16 cellular contexts compared by ENCODE assay signal in genomic region chr2:219593154-219593553, GRCh38. TPM values are rescaled to one million over a fixed set of nuclear protein-coding genes. Genes with fewer than 3 reads are reported as not detected.
DNase-seq lines count a peak whose midpoint lies in the region; ATAC-seq and TF ChIP-seq lines count a peak whose summit lies in the region.
"Had no signal": no experiment of that assay in that cellular context is flagged by ENCODE, and none has a peak within 500 bp of the region (broad histone marks: within the 10 kb centered on the region; RNA-seq: fewer than 3 reads in every experiment).

No MANE protein-coding gene starts in this region.

- TF ChIP-seq CTCF in GM23338 (conservative IDR thresholded peaks at IDR 0.05; ENCODE audit: low read depth in 2 of 2) (no peak), brain (conservative IDR thresholded peaks at IDR 0.05) (no peak), nephron (IDR thresholded peaks at IDR 0.05; ENCODE audit: unreplicated experiment in 3 of 3) (no peak), type B pancreatic cell (conservative IDR thresholded peaks at IDR 0.05) (no peak)

- H3K27me3 ChIP-seq in GM23338 (ENCODE audit: insufficient read depth) = no peaks in the 10 kb centered on the region

- peaks cover 18% of the 10 kb centered on the region for H3K4me1 ChIP-seq in GM23338 (ENCODE audit: insufficient read depth)

- no peak overlapping the region for H3K4me3 ChIP-seq in GM23338
- H3K4me3 ChIP-seq: HAP-1 had no signal

- H3K27ac ChIP-seq in GM23338 (ENCODE audit: low read depth) = no peak overlapping the region
- H3K27ac ChIP-seq: C4-2B had no signal

- peaks cover 18% of the 10 kb centered on the region for H3K4me1 Mint-ChIP-seq in GM23338
- peaks cover 62% of the 10 kb centered on the region for H3K4me1 Mint-ChIP-seq in brain
- H3K4me1 Mint-ChIP-seq in nephron = peaks cover 49% of the 10 kb centered on the region
- H3K4me1 Mint-ChIP-seq in type B pancreatic cell (ENCODE audit: unreplicated experiment) = peaks cover 34% of the 10 kb centered on the region

- H3K9me3 Mint-ChIP-seq in GM23338 = no peaks in the 10 kb centered on the region; the same call in 2 of the 3 replicates
- peaks cover 0 to 5% (median 0%) of the 10 kb centered on the region in 5 experiments for H3K9me3 Mint-ChIP-seq in brain
- no peaks in the 10 kb centered on the region for H3K9me3 Mint-ChIP-seq in nephron
- no peaks in the 10 kb centered on the region for H3K9me3 Mint-ChIP-seq in type B pancreatic cell
- H3K9me3 Mint-ChIP-seq: CD4-positive, alpha-beta T cell; IgD-negative memory B cell had no signal

- H2AFZ ChIP-seq in GM23338 = peak overlapping the region; percentile 59; the same call in 1 of the 2 replicates

- H3K4me3 Mint-ChIP-seq in GM23338 = no peak overlapping the region
- H3K4me3 Mint-ChIP-seq in brain = peak overlapping the region in 3 of 5 experiments; percentile 13 to 29 (median 17)
- H3K4me3 Mint-ChIP-seq in nephron = peak overlapping the region in 1 of 3 experiments; percentile 9
- H3K4me3 Mint-ChIP-seq in type B pancreatic cell = no peak overlapping the region
- H3K4me3 Mint-ChIP-seq: CD4-positive, alpha-beta T cell had no signal

- H3K9me2 ChIP-seq in GM23338 (ENCODE audit: insufficient read depth) = no peaks in the 10 kb centered on the region

- H3K27me3 Mint-ChIP-seq in GM23338 (ENCODE audit: insufficient read depth, low read depth, poor library complexity) = peaks cover 2% of the 10 kb centered on the region
- H3K27me3 Mint-ChIP-seq in brain = peaks cover 12% of the 10 kb centered on the region
- no peaks in the 10 kb centered on the region for H3K27me3 Mint-ChIP-seq in nephron (ENCODE audit: low read depth)
- peaks cover 3% of the 10 kb centered on the region for H3K27me3 Mint-ChIP-seq in type B pancreatic cell

- peaks cover 4% of the 10 kb centered on the region for H3F3A ChIP-seq in GM23338 (replicated peaks; ENCODE audit: low read depth)

- H4K20me1 ChIP-seq in GM23338 (replicated peaks; ENCODE audit: insufficient read depth) = no peaks in the 10 kb centered on the region

- H3K4me2 ChIP-seq in GM23338 = no peak overlapping the region

- H3K79me2 ChIP-seq in GM23338 (replicated peaks; ENCODE audit: insufficient read depth) = no peaks in the 10 kb centered on the region

- no peaks in the 10 kb centered on the region for H3K36me3 ChIP-seq in GM23338 (ENCODE audit: insufficient read depth)
- H3K36me3 ChIP-seq: HAP-1 had no signal

- DNase-seq in GM23338 (ENCODE audit: low spot score) (no peak), type B pancreatic cell (ENCODE audit: extremely low spot score, unreplicated experiment) (no peak), cortex of kidney (lab: John Stamatoyannopoulos, UW) (no peak)
- DNase-seq: AML-193; CD4-positive, alpha-beta T cell; DMS153; DMS79; GDM1; KBM-7 had no signal

- ATAC-seq in GM23338 = no peak
- ATAC-seq in GM21515 (IDR thresholded peaks at IDR 0.05; ENCODE audit: unreplicated experiment) = no peak
- no peak for ATAC-seq in GM19467 (IDR thresholded peaks at IDR 0.05; ENCODE audit: unreplicated experiment)

- H3K27ac Mint-ChIP-seq in GM23338 (no peak overlapping the region), brain (peak overlapping the region in 4 of 5 experiments; percentile 57 to 85 (median 76)), nephron (peak overlapping the region; percentile 80 to 100 (median 93)), type B pancreatic cell (peak overlapping the region; percentile 21)
- H3K27ac Mint-ChIP-seq: CD4-positive, alpha-beta T cell had no signal

- H3K36me3 Mint-ChIP-seq in GM23338 (ENCODE audit: low read depth) (no peaks in the 10 kb centered on the region), brain (no peaks in the 10 kb centered on the region), nephron (ENCODE audit: low read depth) (no peaks in the 10 kb centered on the region), type B pancreatic cell (no peaks in the 10 kb centered on the region)

TF ChIP-seq in GM23338, 12 proteins besides CTCF, POLR2A, EP300 and RAD21 (continues in another document):
- no peak for TF ChIP-seq REST (IDR thresholded peaks at IDR 0.05; ENCODE audit: unreplicated experiment)
- TF ChIP-seq EZH2phosphoT487 (IDR thresholded peaks at IDR 0.05; ENCODE audit: unreplicated experiment) = no peak
- no peak for TF ChIP-seq ZNF331 (CRISPR knock-in tag; IDR thresholded peaks at IDR 0.05; ENCODE audit: low read depth)
- TF ChIP-seq EZH2 (IDR thresholded peaks at IDR 0.05; ENCODE audit: low read depth, unreplicated experiment) = no peak
- no peak for TF ChIP-seq CREB1 (CRISPR knock-in tag; IDR thresholded peaks at IDR 0.05; ENCODE audit: low read depth)
- TF ChIP-seq POLR2AphosphoS5 (IDR thresholded peaks at IDR 0.05; ENCODE audit: low read depth) = no peak
- no peak for TF ChIP-seq STAT1 (IDR thresholded peaks at IDR 0.05; ENCODE audit: unreplicated experiment)
- no peak for TF ChIP-seq ZNF114 (CRISPR knock-in tag; IDR thresholded peaks at IDR 0.05)
- no peak for TF ChIP-seq JUNB (IDR thresholded peaks at IDR 0.05; ENCODE audit: unreplicated experiment)
- TF ChIP-seq ETS1 (IDR thresholded peaks at IDR 0.05) = no peak
- no peak for TF ChIP-seq NANOG (IDR thresholded peaks at IDR 0.05; ENCODE audit: borderline replicate concordance)

RNA-seq across cellular contexts. Expression of gene STK11IP, which starts 4.5 kb away (rescaled TPM):
- total RNA-seq in GM23338 (2014; rRNA removed; shearing (Covaris generic)) = 28.1 and 29.3 TPM in 2 replicates
- 14.2 and 16.6 TPM in 2 replicates for polyA plus RNA-seq in GM23338 (2016; fragmentation: Nextera tagmentation; extraction: Ambion mirVana)
- polyA plus RNA-seq in brain (ENCODE audit: insufficient read depth, low read depth, low replicate concordance) = 14.9 TPM
- 30.7 and 42.5 TPM in 2 replicates for total RNA-seq in type B pancreatic cell (ENCODE audit: low replicate concordance)

RNA-seq across cellular contexts. Expression of gene INHA, which starts 21.0 kb away (rescaled TPM):
- 0.31 and 1.6 TPM in 2 replicates for total RNA-seq in GM23338 (2014; rRNA removed; shearing (Covaris generic))
- polyA plus RNA-seq in GM23338 (2016; fragmentation: Nextera tagmentation; extraction: Ambion mirVana) (0.56 and 1.5 TPM in 2 replicates), brain (ENCODE audit: insufficient read depth, low read depth, low replicate concordance) (0.37 TPM)
- total RNA-seq in type B pancreatic cell (ENCODE audit: low replicate concordance) = 1.2 and 1.3 TPM in 2 replicates
- total RNA-seq: CD4-positive, alpha-beta T cell had no signal
- polyA plus RNA-seq: IgD-negative memory B cell had no signal

RNA-seq across cellular contexts. Expression of gene OBSL1, which starts 21.8 kb away (rescaled TPM):
- total RNA-seq in GM23338 (2014; rRNA removed; shearing (Covaris generic)) = 164 and 207 TPM in 2 replicates
- 94.9 and 102 TPM in 2 replicates for polyA plus RNA-seq in GM23338 (2016; fragmentation: Nextera tagmentation; extraction: Ambion mirVana)
- polyA plus RNA-seq in brain (ENCODE audit: insufficient read depth, low read depth, low replicate concordance) = 91.4 TPM
- 118 and 197 TPM in 2 replicates for total RNA-seq in type B pancreatic cell (ENCODE audit: low replicate concordance)
- polyA plus RNA-seq: IgD-negative memory B cell had no signal

RNA-seq across cellular contexts. Expression of gene SLC4A3, which starts 34.3 kb away (rescaled TPM):
- 5.6 and 6.8 TPM in 2 replicates for total RNA-seq in GM23338 (2014; rRNA removed; shearing (Covaris generic))
- polyA plus RNA-seq in GM23338 (2016; fragmentation: Nextera tagmentation; extraction: Ambion mirVana) = 3.6 and 3.9 TPM in 2 replicates
- polyA plus RNA-seq in brain (ENCODE audit: insufficient read depth, low read depth, low replicate concordance) = 16.6 TPM
- 8.0 and 15.8 TPM in 2 replicates for total RNA-seq in type B pancreatic cell (ENCODE audit: low replicate concordance)
- polyA plus RNA-seq: IgD-negative memory B cell had no signal

RNA-seq across cellular contexts. Expression of gene TMEM198, which starts 49.3 kb away (rescaled TPM):
- 13.7 and 25.6 TPM in 2 replicates for total RNA-seq in GM23338 (2014; rRNA removed; shearing (Covaris generic))
- 5.6 TPM in 2 replicates for polyA plus RNA-seq in GM23338 (2016; fragmentation: Nextera tagmentation; extraction: Ambion mirVana)
- 23.1 TPM for polyA plus RNA-seq in brain (ENCODE audit: insufficient read depth, low read depth, low replicate concordance)
- total RNA-seq in type B pancreatic cell (ENCODE audit: low replicate concordance) = 7.8 and 9.7 TPM in 2 replicates

Comparison
In these comparisons a context has a peak if more than half of its experiments do, and no peak if none do; other contexts are left out.
1. H3K4me3 Mint-ChIP-seq: peak in brain (3 of 5); none in GM23338 (single experiment) and type B pancreatic cell (single experiment).